Comparison of ENCODE assay signal across 20 cellular contexts in the genomic region with DNA sequence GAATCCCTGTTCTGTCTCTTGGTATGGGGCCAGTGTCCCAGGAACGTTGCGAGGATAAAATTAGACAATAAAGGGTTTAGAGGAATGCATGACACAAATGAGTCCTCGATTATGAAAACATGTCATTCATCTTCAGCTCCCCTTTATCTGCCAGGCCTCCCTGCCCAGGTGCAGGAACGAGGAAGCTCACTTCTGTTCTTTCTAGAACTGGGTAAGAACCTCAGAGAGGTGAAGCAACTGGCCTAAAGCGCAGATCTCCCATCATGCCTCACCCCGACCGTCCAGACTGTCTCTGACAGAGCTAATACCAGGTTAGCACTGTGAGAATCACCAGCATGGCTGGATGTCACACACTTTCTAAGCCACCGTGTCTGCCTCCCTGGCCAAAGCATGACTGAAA. TPM values are rescaled to one million over a fixed set of nuclear protein-coding genes. Genes with fewer than 3 reads are reported as not detected.
DNase-seq lines count a peak whose midpoint lies in the region; ATAC-seq and TF ChIP-seq lines count a peak whose summit lies in the region.
"Had no signal": no experiment of that assay in that cellular context is flagged by ENCODE, and none has a peak within 500 bp of the region (broad histone marks: within the 10 kb centered on the region; RNA-seq: fewer than 3 reads in every experiment).

No MANE protein-coding gene starts in this region.

- H3K4me3 ChIP-seq in SK-N-SH (ENCODE audit: low read depth in 2 of 2, low read length in 1 of 2) (no peak overlapping the region), parathyroid adenoma (ENCODE audit: low read depth, low read length) (no peak overlapping the region)
- H3K4me3 ChIP-seq: adrenal gland, cardiac muscle cell, heart left ventricle had no signal

- ATAC-seq in SK-N-SH treated with all-trans-retinoic acid at 6 μM for 48 hours (no peak), HG02938 (IDR thresholded peaks at IDR 0.05; ENCODE audit: unreplicated experiment) (no peak)
- ATAC-seq: heart left ventricle; natural killer cell treated with Interleukin-12 subunit alpha and Interleukin-12 subunit beta and Interleukin-15 and Interleukin-18, amount 100 ng/mL, for 72 hours; stimulated activated naive CD8-positive, alpha-beta T cell treated with anti-CD3 and anti-CD28 coated beads, Interleukin-15, Interleukin-2, amounts not matched to agents 100 U/mL and 50 U/mL, for 24 hours; WTC11 had no signal

- H3K79me2 ChIP-seq in SK-N-SH (ENCODE audit: insufficient read depth) = no peaks in the 10 kb centered on the region
- peaks cover 3% of the 10 kb centered on the region for H3K79me2 ChIP-seq in parathyroid adenoma

- H2AFZ ChIP-seq in SK-N-SH (ENCODE audit: low read depth) (no peak overlapping the region), parathyroid adenoma (peak overlapping the region; percentile 73)

- DNase-seq in SK-N-SH (peak; percentile 10), ecto neural progenitor cell (ENCODE audit: low spot score) (peak; percentile 32)
- no peak for DNase-seq in NK-92 treated with Interleukin-12 subunit alpha and Interleukin-12 subunit beta, amount 100 ng/mL, for 24 hours (lab: John Stamatoyannopoulos, UW)
- DNase-seq: 8988T; effector CD4-positive, alpha-beta T cell; heart left ventricle; NCI-H1930; SIG-M5; stimulated activated CD4-positive, alpha-beta T cell treated with anti-CD3 and anti-CD28 coated beads, Interleukin-15, amount 100 ng/mL, for 24 hours; stimulated activated naive CD8-positive, alpha-beta T cell treated with anti-CD3 and anti-CD28 coated beads, Interleukin-15, Interleukin-2, amounts not matched to agents 100 U/mL and 50 U/mL, for 24 hours; T-helper 2 cell; trophoblast cell had no signal

- no peak overlapping the region for H3K4me2 ChIP-seq in SK-N-SH
- H3K4me2 ChIP-seq in parathyroid adenoma (ENCODE audit: low read length) = no peak overlapping the region

- H3K36me3 ChIP-seq in SK-N-SH (replicated peaks in 1 of 2; ENCODE audit: control insufficient read depth in 1 of 2, insufficient read depth in 2 of 2, low read length in 1 of 2) (no peaks in the 10 kb centered on the region), parathyroid adenoma (ENCODE audit: control insufficient read depth, insufficient read depth, low read length) (no peaks in the 10 kb centered on the region)
- H3K36me3 ChIP-seq: adrenal gland, cardiac muscle cell, heart left ventricle had no signal

- peaks cover 0 to 10% of the 10 kb centered on the region in 2 experiments; a peak in 1 of 4 replicates for H3K4me1 ChIP-seq in SK-N-SH (ENCODE audit: control insufficient read depth in 1 of 2, insufficient read depth in 2 of 2, low read depth in 1 of 2, low read length in 1 of 2)
- H3K4me1 ChIP-seq in parathyroid adenoma = no peaks in the 10 kb centered on the region

- POLR2A ChIA-PET in SK-N-SH (lab: Yijun Ruan, JAX) = no interaction called here

- H3F3A ChIP-seq in SK-N-SH (replicated peaks; ENCODE audit: insufficient read depth) = no peaks in the 10 kb centered on the region

- H3K9ac ChIP-seq in SK-N-SH (no peak overlapping the region), parathyroid adenoma (no peak overlapping the region)

- H3K27me3 ChIP-seq in SK-N-SH (ENCODE audit: insufficient read depth) (peaks cover 13% of the 10 kb centered on the region; the same call in 1 of the 2 replicates), parathyroid adenoma (ENCODE audit: control insufficient read depth, insufficient read depth, low read length) (no peaks in the 10 kb centered on the region)
- H3K27me3 ChIP-seq: adrenal gland, cardiac muscle cell, heart left ventricle had no signal

- TF ChIP-seq CTCF in SK-N-SH (IDR thresholded peaks at IDR 0.05) (no peak), parathyroid adenoma (IDR thresholded peaks at IDR 0.05) (no peak)

- no peaks in the 10 kb centered on the region for H3K9me2 ChIP-seq in SK-N-SH

- TF ChIP-seq EP300 in SK-N-SH (IDR thresholded peaks at IDR 0.05; ENCODE audit: borderline replicate concordance in 1 of 2, low read depth in 1 of 2, low read length in 1 of 2) = no peak

- no peak for TF ChIP-seq RAD21 in SK-N-SH (IDR thresholded peaks at IDR 0.05; ENCODE audit: low read length)

- 47% methylated on average over 6 of the region's 8 CpGs for WGBS in SK-N-SH (ENCODE audit: low lambda C conversion rate)

- CTCF ChIA-PET in SK-N-SH (lab: Yijun Ruan, JAX) = no interaction called here

- H3K27ac ChIP-seq in SK-N-SH (ENCODE audit: low read depth in 2 of 2, low read length in 1 of 2) (no peak overlapping the region; a peak in 1 of 4 replicates), parathyroid adenoma (no peak overlapping the region)
- H3K27ac ChIP-seq: adrenal gland, cardiac muscle cell, heart left ventricle had no signal

- H4K20me1 ChIP-seq in SK-N-SH (ENCODE audit: insufficient read depth) = no peaks in the 10 kb centered on the region

- no peaks in the 10 kb centered on the region for H3K9me3 ChIP-seq in SK-N-SH
- no peaks in the 10 kb centered on the region for H3K9me3 ChIP-seq in parathyroid adenoma (ENCODE audit: control insufficient read depth, low read length)
- H3K9me3 ChIP-seq: adrenal gland, heart left ventricle had no signal

TF ChIP-seq in SK-N-SH, 30 proteins besides CTCF, POLR2A, EP300 and RAD21 (continues in another document):
- TF ChIP-seq MEF2A (IDR thresholded peaks at IDR 0.05; ENCODE audit: borderline replicate concordance, low read depth) = no peak
- no peak for TF ChIP-seq FOSL2 (IDR thresholded peaks at IDR 0.05; ENCODE audit: borderline replicate concordance, low read depth)
- TF ChIP-seq NFIC (IDR thresholded peaks at IDR 0.05; ENCODE audit: borderline replicate concordance) = no peak
- TF ChIP-seq, protein P1, sequence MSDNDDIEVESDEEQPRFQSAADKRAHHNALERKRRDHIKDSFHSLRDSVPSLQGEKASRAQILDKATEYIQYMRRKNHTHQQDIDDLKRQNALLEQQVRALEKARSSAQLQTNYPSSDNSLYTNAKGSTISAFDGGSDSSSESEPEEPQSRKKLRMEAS (IDR thresholded peaks at IDR 0.05; ENCODE audit: low read depth) = no peak
- TF ChIP-seq GATA2 (CRISPR knock-in tag; IDR thresholded peaks at IDR 0.05) = no peak
- no peak for TF ChIP-seq FOXM1 (IDR thresholded peaks at IDR 0.05; ENCODE audit: low read depth)
- TF ChIP-seq, protein P2, sequence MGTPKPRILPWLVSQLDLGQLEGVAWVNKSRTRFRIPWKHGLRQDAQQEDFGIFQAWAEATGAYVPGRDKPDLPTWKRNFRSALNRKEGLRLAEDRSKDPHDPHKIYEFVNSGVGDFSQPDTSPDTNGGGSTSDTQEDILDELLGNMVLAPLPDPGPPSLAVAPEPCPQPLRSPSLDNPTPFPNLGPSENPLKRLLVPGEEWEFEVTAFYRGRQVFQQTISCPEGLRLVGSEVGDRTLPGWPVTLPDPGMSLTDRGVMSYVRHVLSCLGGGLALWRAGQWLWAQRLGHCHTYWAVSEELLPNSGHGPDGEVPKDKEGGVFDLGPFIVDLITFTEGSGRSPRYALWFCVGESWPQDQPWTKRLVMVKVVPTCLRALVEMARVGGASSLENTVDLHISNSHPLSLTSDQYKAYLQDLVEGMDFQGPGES (IDR thresholded peaks at IDR 0.05; ENCODE audit: low read depth, low read length) = no peak

TF ChIP-seq in SK-N-SH treated with all-trans-retinoic acid at 6 μM for 48 hours, 23 proteins besides CTCF, POLR2A, EP300 and RAD21:
- TF ChIP-seq, protein P3, sequence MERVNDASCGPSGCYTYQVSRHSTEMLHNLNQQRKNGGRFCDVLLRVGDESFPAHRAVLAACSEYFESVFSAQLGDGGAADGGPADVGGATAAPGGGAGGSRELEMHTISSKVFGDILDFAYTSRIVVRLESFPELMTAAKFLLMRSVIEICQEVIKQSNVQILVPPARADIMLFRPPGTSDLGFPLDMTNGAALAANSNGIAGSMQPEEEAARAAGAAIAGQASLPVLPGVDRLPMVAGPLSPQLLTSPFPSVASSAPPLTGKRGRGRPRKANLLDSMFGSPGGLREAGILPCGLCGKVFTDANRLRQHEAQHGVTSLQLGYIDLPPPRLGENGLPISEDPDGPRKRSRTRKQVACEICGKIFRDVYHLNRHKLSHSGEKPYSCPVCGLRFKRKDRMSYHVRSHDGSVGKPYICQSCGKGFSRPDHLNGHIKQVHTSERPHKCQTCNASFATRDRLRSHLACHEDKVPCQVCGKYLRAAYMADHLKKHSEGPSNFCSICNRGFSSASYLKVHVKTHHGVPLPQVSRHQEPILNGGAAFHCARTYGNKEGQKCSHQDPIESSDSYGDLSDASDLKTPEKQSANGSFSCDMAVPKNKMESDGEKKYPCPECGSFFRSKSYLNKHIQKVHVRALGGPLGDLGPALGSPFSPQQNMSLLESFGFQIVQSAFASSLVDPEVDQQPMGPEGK (CRISPR knock-in tag; IDR thresholded peaks at IDR 0.05; ENCODE audit: borderline replicate concordance) = no peak
- no peak for TF ChIP-seq ZNF70 (CRISPR knock-in tag; IDR thresholded peaks at IDR 0.05)
- TF ChIP-seq OSR1 (CRISPR knock-in tag; IDR thresholded peaks at IDR 0.05) = no peak
- TF ChIP-seq ZNF565 (CRISPR knock-in tag; conservative IDR thresholded peaks at IDR 0.05; ENCODE audit: low read depth) = no peak
- TF ChIP-seq ZFP30 (CRISPR knock-in tag; IDR thresholded peaks at IDR 0.05) = no peak
TF ChIP-seq in SK-N-SH treated with all-trans-retinoic acid at 6 μM for 48 hours: peak in this region for 0.

RNA-seq across cellular contexts. Expression of a gene that starts 1.5 kb away (rescaled TPM):
- not detected in 2 replicates for polyA plus RNA-seq in SK-N-SH (2012; rRNA removed)
- not detected in 2 replicates for polyA plus RNA-seq in SK-N-SH (2012; cell fraction: cytosol; rRNA removed)
- not detected in 2 replicates for polyA plus RNA-seq in SK-N-SH (2012; cell fraction: nucleus; rRNA removed)
- polyA plus RNA-seq: BJ had no signal

RNA-seq across cellular contexts. Expression of a gene that starts 5.1 kb away (rescaled TPM):
- 8.8 and 9.3 TPM in 2 replicates for polyA plus RNA-seq in SK-N-SH (2012; rRNA removed)
- polyA plus RNA-seq in SK-N-SH (2012; cell fraction: cytosol; rRNA removed) = 8.5 and 10.0 TPM in 2 replicates
- 10.4 and 15.5 TPM in 2 replicates for polyA plus RNA-seq in SK-N-SH (2012; cell fraction: nucleus; rRNA removed)

RNA-seq across cellular contexts. Expression of a gene that starts 18.7 kb away (rescaled TPM):
- polyA plus RNA-seq in SK-N-SH (2012; rRNA removed) = 4.3 and 5.3 TPM in 2 replicates
- polyA plus RNA-seq in SK-N-SH (2012; cell fraction: cytosol; rRNA removed) = 2.2 and 2.5 TPM in 2 replicates
- 11.0 and 11.8 TPM in 2 replicates for polyA plus RNA-seq in SK-N-SH (2012; cell fraction: nucleus; rRNA removed)

RNA-seq across cellular contexts. Expression of a gene that starts 54.6 kb away (rescaled TPM):
- 1.1 and 2.0 TPM in 2 replicates for polyA plus RNA-seq in SK-N-SH (2012; rRNA removed)
- polyA plus RNA-seq in SK-N-SH (2012; cell fraction: cytosol; rRNA removed) = 0.27 and 0.41 TPM in 2 replicates
- polyA plus RNA-seq in SK-N-SH (2012; cell fraction: nucleus; rRNA removed) = 18.1 and 28.7 TPM in 2 replicates

RNA-seq across cellular contexts. Expression of a gene that starts 58.9 kb away (rescaled TPM):
- polyA plus RNA-seq in SK-N-SH (2012; rRNA removed) = 0.42 and 0.54 TPM in 2 replicates
- polyA plus RNA-seq in SK-N-SH (2012; cell fraction: cytosol; rRNA removed) = not detected in 2 replicates
- polyA plus RNA-seq in SK-N-SH (2012; cell fraction: nucleus; rRNA removed) = 6.0 and 13.8 TPM in 2 replicates
- polyA plus RNA-seq: BJ, cardiac muscle cell had no signal
